Comparison of ENCODE assay signal across 10 cellular contexts in the genomic region with DNA sequence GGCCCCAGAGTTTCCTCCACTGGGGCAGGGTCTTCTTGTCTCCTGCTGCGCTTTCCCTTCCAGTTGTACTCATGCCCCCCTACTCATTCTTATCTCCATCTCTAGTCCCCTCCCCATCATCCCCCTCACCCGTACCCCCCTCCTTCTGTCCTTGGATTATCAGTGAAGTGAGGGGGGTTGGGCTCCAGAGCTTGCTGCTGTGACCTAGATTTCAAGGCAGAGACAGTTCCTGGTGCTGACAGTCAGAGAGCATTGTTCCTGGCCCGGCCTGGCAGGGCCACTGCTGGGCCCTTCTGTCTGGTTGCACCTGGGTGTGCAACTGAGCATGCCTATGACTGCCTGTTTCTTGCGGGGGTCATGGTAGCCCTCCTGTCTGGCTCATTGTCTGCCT. TPM values are rescaled to one million over a fixed set of nuclear protein-coding genes. Genes with fewer than 3 reads are reported as not detected.
DNase-seq lines count a peak whose midpoint lies in the region; ATAC-seq and TF ChIP-seq lines count a peak whose summit lies in the region.
"Had no signal": no experiment of that assay in that cellular context is flagged by ENCODE, and none has a peak within 500 bp of the region (broad histone marks: within the 10 kb centered on the region; RNA-seq: fewer than 3 reads in every experiment).

No MANE protein-coding gene starts in this region.

- intact Hi-C loops in dorsolateral prefrontal cortex (cut with DNase I): loop anchor here in 1 of 2 donors (5.0 kb wide), 1 partner anchor 107 kb away; no protein-coding TSS in a partner anchor
- intact Hi-C loops in thyroid gland (cut with DNase I): no loop called here

- H3K36me3 ChIP-seq in mesodermal cell (ENCODE audit: control insufficient read depth, insufficient read depth, low read length) (peaks cover 77% of the 10 kb centered on the region), thyroid gland (peaks cover 26 to 33% of the 10 kb centered on the region in 2 donors)

- CTCF ChIA-PET in activated CD8-positive, alpha-beta memory T cell treated with anti-CD3 and anti-CD28 coated beads, Interleukin-2, amount 10 ng/mL, durations not matched to agents 7 days and 5 days (lab: Charles Lee): interaction anchor here (0.8 to 2.3 kb wide), 4 partner anchors 17 to 82 kb away, joined by 3 to 8 read pairs (median 5); no protein-coding TSS in a partner anchor

- H3K4me3 ChIP-seq in dorsolateral prefrontal cortex (peak overlapping the region in 52 of 59 donors; percentile 11 to 99 (median 91)), mesodermal cell (ENCODE audit: extremely low read depth, insufficient read depth, low read length, poor library complexity, severe bottlenecking) (no peak overlapping the region), thyroid gland (replicated peaks in 1 of 3) (no peak overlapping the region), foreskin fibroblast (ENCODE audit: low read depth in 1 of 2, low read length in 2 of 2) (no peak overlapping the region)

- H3K36me3 Mint-ChIP-seq in activated CD8-positive, alpha-beta memory T cell treated with anti-CD3 and anti-CD28 coated beads, Interleukin-2, amount 10 ng/mL, durations not matched to agents 7 days and 5 days: peaks cover 21% of the 10 kb centered on the region

- H3K27ac ChIP-seq in dorsolateral prefrontal cortex (peak overlapping the region; percentile 66 to 99 (median 95)), mesodermal cell (ENCODE audit: low read depth, low read length, severe bottlenecking) (peak overlapping the region; percentile 24), thyroid gland (peak overlapping the region in 2 of 3 donors; percentile 21 to 87)

- peak overlapping the region; percentile 30 for H3K27ac Mint-ChIP-seq in activated CD8-positive, alpha-beta memory T cell treated with anti-CD3 and anti-CD28 coated beads, Interleukin-2, amount 10 ng/mL, durations not matched to agents 7 days and 5 days

- no peaks in the 10 kb centered on the region for H3K27me3 ChIP-seq in dorsolateral prefrontal cortex
- no peaks in the 10 kb centered on the region for H3K27me3 ChIP-seq in thyroid gland

- TF ChIP-seq CTCF in dorsolateral prefrontal cortex (IDR thresholded peaks at IDR 0.05 in 54 of 56, conservative IDR thresholded peaks at IDR 0.05 in 2 of 56; ENCODE audit: low read depth in 1 of 56, partially characterized antibody in 56 of 56) (no peak), thyroid gland (IDR thresholded peaks at IDR 0.05) (no peak), foreskin fibroblast (IDR thresholded peaks at IDR 0.05; ENCODE audit: low read depth, low read length) (no peak)

- H3K27me3 Mint-ChIP-seq in activated CD8-positive, alpha-beta memory T cell treated with anti-CD3 and anti-CD28 coated beads, Interleukin-2, amount 10 ng/mL, durations not matched to agents 7 days and 5 days: no peaks in the 10 kb centered on the region

- peak; percentile 38 for DNase-seq in activated CD8-positive, alpha-beta memory T cell treated with anti-CD3 and anti-CD28 coated beads, Interleukin-2, amount 10 ng/mL, durations not matched to agents 7 days and 5 days
- DNase-seq in activated CD8-positive, alpha-beta memory T cell treated with anti-CD3 and anti-CD28 coated beads for 24 hours: no peak
- peak in 4 of 10 donors; percentile 53 to 91 (median 66) for DNase-seq in dorsolateral prefrontal cortex
- DNase-seq in thyroid gland: peak; percentile 41 to 47
- DNase-seq in foreskin fibroblast: no peak
- DNase-seq in GM19240 (ENCODE audit: insufficient read length, low spot score): no peak
- DNase-seq in stimulated activated CD4-positive, alpha-beta T cell treated with anti-CD3 and anti-CD28 coated beads, Interleukin-2, amount 100 ng/mL, for 48 hours: no peak
- DNase-seq: activated CD4-positive, alpha-beta T cell treated with anti-CD3 and anti-CD28 coated beads for 48 hours had no signal

- H3K4me1 Mint-ChIP-seq in activated CD8-positive, alpha-beta memory T cell treated with anti-CD3 and anti-CD28 coated beads, Interleukin-2, amount 10 ng/mL, durations not matched to agents 7 days and 5 days: peaks cover 27% of the 10 kb centered on the region

- no peak overlapping the region for H3K4me3 Mint-ChIP-seq in activated CD8-positive, alpha-beta memory T cell treated with anti-CD3 and anti-CD28 coated beads, Interleukin-2, amount 10 ng/mL, durations not matched to agents 7 days and 5 days

- H3K4me1 ChIP-seq in mesodermal cell (ENCODE audit: control insufficient read depth, insufficient read depth, low read length, poor library complexity, severe bottlenecking): peaks cover 46% of the 10 kb centered on the region
- H3K4me1 ChIP-seq in thyroid gland: peaks cover 31 to 56% of the 10 kb centered on the region in 2 donors

- no peaks in the 10 kb centered on the region for H3K9me3 Mint-ChIP-seq in activated CD8-positive, alpha-beta memory T cell treated with anti-CD3 and anti-CD28 coated beads, Interleukin-2, amount 10 ng/mL, durations not matched to agents 7 days and 5 days (ENCODE audit: low read depth)

- no peaks in the 10 kb centered on the region for H3K9me3 ChIP-seq in mesodermal cell (ENCODE audit: control insufficient read depth, low read length)
- no peaks in the 10 kb centered on the region for H3K9me3 ChIP-seq in thyroid gland

- 52 to 66% methylated on average over 2 to 3 of the region's 4 CpGs for WGBS in mesodermal cell (ENCODE audit: insufficient coverage in 2 of 2), 2 experiments
- 36 to 44% methylated on average over 4 of the region's 4 CpGs for WGBS in thyroid gland, 2 donors

- TF ChIP-seq POLR2A in thyroid gland (IDR thresholded peaks at IDR 0.05): no peak

- ATAC-seq in activated CD8-positive, alpha-beta memory T cell treated with anti-CD3 and anti-CD28 coated beads, Interleukin-2, amount 10 ng/mL, durations not matched to agents 7 days and 5 days: no peak

RNA-seq across cellular contexts. Expression of gene PEA15, which starts 4.5 kb away (rescaled TPM):
- total RNA-seq in activated CD8-positive, alpha-beta memory T cell treated with anti-CD3 and anti-CD28 coated beads, Interleukin-2, amount 10 ng/mL, durations not matched to agents 7 days and 5 days: 10 to 100 TPM; 36.0 to 43.2 TPM
- total RNA-seq in dorsolateral prefrontal cortex (100 to 1,000 TPM; 342 to 812 (median 617) TPM), thyroid gland (10 to 100 TPM; 47.9 to 68.5 (median 50.2) TPM)
- 254 TPM for polyA plus RNA-seq in mesodermal cell (2013, experiment 1 of 2)
- polyA plus RNA-seq in mesodermal cell (2013, experiment 2 of 2): 202 TPM

RNA-seq across cellular contexts. Expression of gene CASQ1, which starts 19.3 kb away (rescaled TPM):
- under 1 TPM in 1 of 2 experiments, not detected in 1; 0.68 TPM for total RNA-seq in activated CD8-positive, alpha-beta memory T cell treated with anti-CD3 and anti-CD28 coated beads, Interleukin-2, amount 10 ng/mL, durations not matched to agents 7 days and 5 days
- total RNA-seq in dorsolateral prefrontal cortex (10 to 100 TPM in 94 of 120 experiments, 1 to 10 TPM in 26; 4.3 to 31.5 (median 14.0) TPM), thyroid gland (not detected)
- 0.29 TPM for polyA plus RNA-seq in mesodermal cell (2013, experiment 1 of 2)
- polyA plus RNA-seq in mesodermal cell (2013, experiment 2 of 2): 0.40 TPM
- total RNA-seq: mononuclear cell had no signal

RNA-seq across cellular contexts. Expression of gene DCAF8, which starts 52.7 kb away (rescaled TPM):
- 100 to 1,000 TPM; 115 to 117 TPM for total RNA-seq in activated CD8-positive, alpha-beta memory T cell treated with anti-CD3 and anti-CD28 coated beads, Interleukin-2, amount 10 ng/mL, durations not matched to agents 7 days and 5 days
- total RNA-seq in dorsolateral prefrontal cortex (100 to 1,000 TPM; 111 to 260 (median 188) TPM), thyroid gland (100 to 1,000 TPM; 221 to 239 (median 228) TPM)
- 99.9 TPM for polyA plus RNA-seq in mesodermal cell (2013, experiment 1 of 2)
- 92.4 TPM for polyA plus RNA-seq in mesodermal cell (2013, experiment 2 of 2)

RNA-seq across cellular contexts. Expression of gene ATP1A4, which starts 58.2 kb away (rescaled TPM):
- total RNA-seq in activated CD8-positive, alpha-beta memory T cell treated with anti-CD3 and anti-CD28 coated beads, Interleukin-2, amount 10 ng/mL, durations not matched to agents 7 days and 5 days: under 1 TPM in 1 of 2 experiments, not detected in 1; 0.40 TPM
- total RNA-seq in dorsolateral prefrontal cortex (1 to 10 TPM in 93 of 120 experiments, under 1 TPM in 27; 0.29 to 8.7 (median 1.7) TPM), thyroid gland (not detected)
- 0.52 TPM for polyA plus RNA-seq in mesodermal cell (2013, experiment 1 of 2)
- 0.20 TPM for polyA plus RNA-seq in mesodermal cell (2013, experiment 2 of 2)

Comparison
In these comparisons a context has a peak if more than half of its experiments do, and no peak if none do; other contexts are left out.
1. DNase-seq: peak in activated CD8-positive, alpha-beta memory T cell treated with anti-CD3 and anti-CD28 coated beads, Interleukin-2, amount 10 ng/mL, durations not matched to agents 7 days and 5 days (single experiment) and thyroid gland (2 of 2); none in activated CD8-positive, alpha-beta memory T cell treated with anti-CD3 and anti-CD28 coated beads for 24 hours (single experiment), foreskin fibroblast (0 of 2), GM19240 (single experiment) and stimulated activated CD4-positive, alpha-beta T cell treated with anti-CD3 and anti-CD28 coated beads, Interleukin-2, amount 100 ng/mL, for 48 hours (0 of 2).
2. H3K27ac ChIP-seq: peak in every context shown above with its lines; median percentile 95 in dorsolateral prefrontal cortex; 54 in thyroid gland; 24 in mesodermal cell.
3. H3K4me3 ChIP-seq: peak in dorsolateral prefrontal cortex (52 of 59); none in mesodermal cell (single experiment), thyroid gland (0 of 3) and foreskin fibroblast (0 of 2).
4. RNA of gene PEA15, which starts 4.5 kb away (total RNA-seq): 342 to 812 TPM in dorsolateral prefrontal cortex; 47.9 to 68.5 TPM in thyroid gland and 36.0 to 43.2 TPM in activated CD8-positive, alpha-beta memory T cell treated with anti-CD3 and anti-CD28 coated beads, Interleukin-2, amount 10 ng/mL, durations not matched to agents 7 days and 5 days; every median in the first group is over 4 times any median in the second.